15 cellular contexts compared by ENCODE assay signal in the genomic region with DNA sequence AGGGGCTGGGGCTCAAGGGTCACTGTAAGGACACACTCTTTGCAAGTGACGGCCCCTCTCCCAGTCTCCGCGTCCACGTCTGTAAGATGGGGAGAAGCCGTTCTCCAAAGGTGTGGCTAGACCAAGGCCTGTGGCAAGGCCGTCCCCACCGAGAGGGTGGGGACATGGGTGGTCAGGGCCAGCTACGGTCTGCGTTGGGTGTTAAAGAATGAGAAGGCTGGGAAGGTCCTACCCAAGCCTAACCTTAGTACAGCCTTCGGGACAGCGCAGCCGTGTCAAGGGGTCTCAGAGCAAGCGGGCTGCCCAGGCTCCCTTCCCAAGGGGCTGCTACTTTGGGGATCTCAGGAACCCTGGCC. TPM values are rescaled to one million over a fixed set of nuclear protein-coding genes. Genes with fewer than 3 reads are reported as not detected.
DNase-seq lines count a peak whose midpoint lies in the region; ATAC-seq, FAIRE-seq and TF ChIP-seq lines count a peak whose summit lies in the region.
"Had no signal": no experiment of that assay in that cellular context is flagged by ENCODE, and none has a peak within 500 bp of the region (broad histone marks: within the 10 kb centered on the region; RNA-seq: fewer than 3 reads in every experiment).

No MANE protein-coding gene starts in this region.

- no peak overlapping the region for H3K27ac Mint-ChIP-seq in activated CD8-positive, alpha-beta T cell treated with anti-CD3 and anti-CD28 coated beads for 36 hours
- no peak overlapping the region for H3K27ac Mint-ChIP-seq in activated CD8-positive, alpha-beta T cell treated with anti-CD3 and anti-CD28 coated beads, Interleukin-2, amount 10 ng/mL, durations not matched to agents 7 days and 5 days
- H3K27ac Mint-ChIP-seq: CD14-positive monocyte had no signal

- H3K4me3 ChIP-seq in ascending aorta (no peak overlapping the region), tibial artery (no peak overlapping the region), pancreas (no peak overlapping the region)
- H3K4me3 ChIP-seq: PC-9 had no signal

- H3K36me3 Mint-ChIP-seq in activated CD8-positive, alpha-beta T cell treated with anti-CD3 and anti-CD28 coated beads for 36 hours (ENCODE audit: low read depth) = peaks cover 3% of the 10 kb centered on the region
- H3K36me3 Mint-ChIP-seq in activated CD8-positive, alpha-beta T cell treated with anti-CD3 and anti-CD28 coated beads, Interleukin-2, amount 10 ng/mL, durations not matched to agents 7 days and 5 days (ENCODE audit: low read depth) = peaks cover 6% of the 10 kb centered on the region
- H3K36me3 Mint-ChIP-seq: CD14-positive monocyte had no signal

- H3K4me1 ChIP-seq in ascending aorta (peaks cover 39 to 59% of the 10 kb centered on the region in 2 donors), tibial artery (peaks cover 7 to 82% (median 68%) of the 10 kb centered on the region in 4 donors), pancreas (peaks cover 0 to 3% (median 3%) of the 10 kb centered on the region in 3 donors)

- peak; percentile 6 for ATAC-seq in activated CD8-positive, alpha-beta T cell treated with anti-CD3 and anti-CD28 coated beads for 36 hours
- ATAC-seq in activated CD8-positive, alpha-beta T cell treated with anti-CD3 and anti-CD28 coated beads, Interleukin-2, amount 10 ng/mL, durations not matched to agents 7 days and 5 days = no peak
- no peak for ATAC-seq in pancreas

- H3K27ac ChIP-seq in ascending aorta (peak overlapping the region; percentile 90 to 95), tibial artery (peak overlapping the region; percentile 96 to 97), pancreas (no peak overlapping the region)
- H3K27ac ChIP-seq: PC-9 had no signal

- H3K9me3 ChIP-seq in ascending aorta (no peaks in the 10 kb centered on the region), tibial artery (no peaks in the 10 kb centered on the region), pancreas (no peaks in the 10 kb centered on the region)

- POLR2A ChIA-PET in activated CD8-positive, alpha-beta T cell treated with anti-CD3 and anti-CD28 coated beads for 36 hours (lab: Charles Lee) = interaction anchor here (0.7 kb wide), 1 partner anchor 37 kb away, joined by 3 read pairs; no protein-coding TSS in a partner anchor
- POLR2A ChIA-PET in activated CD8-positive, alpha-beta T cell treated with anti-CD3 and anti-CD28 coated beads, Interleukin-2, amount 10 ng/mL, durations not matched to agents 7 days and 5 days (lab: Charles Lee) = no interaction called here

- no peak for DNase-seq in activated CD8-positive, alpha-beta T cell treated with anti-CD3 and anti-CD28 coated beads for 36 hours
- no peak for DNase-seq in activated CD8-positive, alpha-beta T cell treated with anti-CD3 and anti-CD28 coated beads, Interleukin-2, amount 10 ng/mL, durations not matched to agents 7 days and 5 days
- DNase-seq in ascending aorta (ENCODE audit: low spot score in 2 of 2) = no peak
- DNase-seq in tibial artery = no peak
- no peak for DNase-seq in nucleus accumbens (lab: John Stamatoyannopoulos, UW)
- DNase-seq in pancreas = no peak
- DNase-seq: AML-193, GF-D8, NCI-H1092 treated with DMSO at 0.1 percent for 48 hours, NCI-H2029 treated with DMSO at 0.1 percent for 48 hours, PC-9 had no signal

- WGBS in pancreas, 2 donors = 68 to 75% methylated on average over 13 of the region's 13 CpGs

- no peaks in the 10 kb centered on the region for H3K27me3 Mint-ChIP-seq in activated CD8-positive, alpha-beta T cell treated with anti-CD3 and anti-CD28 coated beads for 36 hours
- H3K27me3 Mint-ChIP-seq in activated CD8-positive, alpha-beta T cell treated with anti-CD3 and anti-CD28 coated beads, Interleukin-2, amount 10 ng/mL, durations not matched to agents 7 days and 5 days (ENCODE audit: low read depth) = no peaks in the 10 kb centered on the region

- FAIRE-seq in G401.6 (lab: Jason Lieb, UNC) = peak; percentile 82
- FAIRE-seq in pancreas (lab: Jason Lieb, UNC) = no peak
- FAIRE-seq: GM19239 had no signal

- H3K4me3 Mint-ChIP-seq in activated CD8-positive, alpha-beta T cell treated with anti-CD3 and anti-CD28 coated beads for 36 hours = no peak overlapping the region
- no peak overlapping the region for H3K4me3 Mint-ChIP-seq in activated CD8-positive, alpha-beta T cell treated with anti-CD3 and anti-CD28 coated beads, Interleukin-2, amount 10 ng/mL, durations not matched to agents 7 days and 5 days
- H3K4me3 Mint-ChIP-seq: CD14-positive monocyte had no signal

- TF ChIP-seq CTCF in activated CD8-positive, alpha-beta T cell treated with anti-CD3 and anti-CD28 coated beads for 36 hours (IDR thresholded peaks at IDR 0.05) = no peak
- TF ChIP-seq CTCF in ascending aorta (IDR thresholded peaks at IDR 0.05) (no peak), tibial artery (IDR thresholded peaks at IDR 0.05) (no peak), pancreas (IDR thresholded peaks at IDR 0.05) (no peak)

- intact Hi-C loops in activated CD8-positive, alpha-beta T cell treated with anti-CD3 and anti-CD28 coated beads for 36 hours (cut with micrococcal nuclease) = no loop called here
- intact Hi-C loops in ascending aorta (cut with DNase I) (loop anchor here (10.0 kb wide), 1 partner anchor 379 kb away; a partner anchor contains a TSS), tibial artery (cut with DNase I; ENCODE audit: low total_unique reads) (no loop called here), pancreas (cut with DNase I) (no loop called here)

- H3K9me3 Mint-ChIP-seq in activated CD8-positive, alpha-beta T cell treated with anti-CD3 and anti-CD28 coated beads for 36 hours = peaks cover 5% of the 10 kb centered on the region
- no peaks in the 10 kb centered on the region for H3K9me3 Mint-ChIP-seq in activated CD8-positive, alpha-beta T cell treated with anti-CD3 and anti-CD28 coated beads, Interleukin-2, amount 10 ng/mL, durations not matched to agents 7 days and 5 days (ENCODE audit: insufficient read depth)

- no peaks in the 10 kb centered on the region for H3K4me1 Mint-ChIP-seq in activated CD8-positive, alpha-beta T cell treated with anti-CD3 and anti-CD28 coated beads for 36 hours (ENCODE audit: low read depth)
- H3K4me1 Mint-ChIP-seq in activated CD8-positive, alpha-beta T cell treated with anti-CD3 and anti-CD28 coated beads, Interleukin-2, amount 10 ng/mL, durations not matched to agents 7 days and 5 days (ENCODE audit: low read depth) = no peaks in the 10 kb centered on the region
- H3K4me1 Mint-ChIP-seq: CD14-positive monocyte had no signal

- H3K27me3 ChIP-seq in ascending aorta (no peaks in the 10 kb centered on the region), tibial artery (no peaks in the 10 kb centered on the region), pancreas (peaks cover 0 to 13% (median 0%) of the 10 kb centered on the region in 4 donors)

- CTCF ChIA-PET in activated CD8-positive, alpha-beta T cell treated with anti-CD3 and anti-CD28 coated beads for 36 hours (lab: Charles Lee) = no interaction called here
- CTCF ChIA-PET in activated CD8-positive, alpha-beta T cell treated with anti-CD3 and anti-CD28 coated beads, Interleukin-2, amount 10 ng/mL, durations not matched to agents 7 days and 5 days (lab: Charles Lee) = no interaction called here

- H3K36me3 ChIP-seq in ascending aorta = no peaks in the 10 kb centered on the region
- no peaks in the 10 kb centered on the region for H3K36me3 ChIP-seq in tibial artery
- H3K36me3 ChIP-seq in pancreas = no peaks in the 10 kb centered on the region

RNA-seq across cellular contexts. Expression of a gene that starts 1.9 kb away (rescaled TPM):
- not detected for total RNA-seq in activated CD8-positive, alpha-beta T cell treated with anti-CD3 and anti-CD28 coated beads for 36 hours
- not detected for total RNA-seq in activated CD8-positive, alpha-beta T cell treated with anti-CD3 and anti-CD28 coated beads, Interleukin-2, amount 10 ng/mL, durations not matched to agents 7 days and 5 days
- total RNA-seq in ascending aorta (not detected), pancreas (not detected)
- under 1 TPM in 1 of 2 donors, not detected in 1; 0.23 TPM for polyA plus RNA-seq in pancreas
- total RNA-seq: NCI-H460, PC-9 had no signal
- polyA plus RNA-seq: CD14-positive monocyte had no signal

RNA-seq across cellular contexts. Expression of a gene that starts 21.6 kb away (rescaled TPM):
- not detected for total RNA-seq in activated CD8-positive, alpha-beta T cell treated with anti-CD3 and anti-CD28 coated beads for 36 hours
- total RNA-seq in activated CD8-positive, alpha-beta T cell treated with anti-CD3 and anti-CD28 coated beads, Interleukin-2, amount 10 ng/mL, durations not matched to agents 7 days and 5 days = not detected
- total RNA-seq in ascending aorta (not detected), pancreas (under 1 TPM in 5 of 6 donors, not detected in 1; 0.12 to 0.38 (median 0.24) TPM)
- polyA plus RNA-seq in pancreas = 1 to 10 TPM; 1.2 TPM
- total RNA-seq: PC-9 had no signal
- polyA plus RNA-seq: CD14-positive monocyte had no signal

RNA-seq across cellular contexts. Expression of a gene that starts 58.8 kb away (rescaled TPM):
- total RNA-seq in activated CD8-positive, alpha-beta T cell treated with anti-CD3 and anti-CD28 coated beads for 36 hours = under 1 TPM; 0.27 to 0.34 TPM
- total RNA-seq in activated CD8-positive, alpha-beta T cell treated with anti-CD3 and anti-CD28 coated beads, Interleukin-2, amount 10 ng/mL, durations not matched to agents 7 days and 5 days = under 1 TPM; 0.57 to 0.92 TPM
- 57.5 TPM for total RNA-seq in ascending aorta
- 1 to 10 TPM; 2.5 to 5.4 (median 3.6) TPM for total RNA-seq in pancreas
- polyA plus RNA-seq in pancreas = 10 to 100 TPM; 12.8 to 20.5 TPM
- total RNA-seq: PC-9 had no signal
- polyA plus RNA-seq: CD14-positive monocyte had no signal

Comparison
In these comparisons a context has a peak if more than half of its experiments do, and no peak if none do; other contexts are left out.
1. H3K27ac ChIP-seq: peak in ascending aorta (2 of 2) and tibial artery (2 of 2); none in pancreas (0 of 4).